17 cellular contexts compared by ENCODE assay signal in the genomic region with DNA sequence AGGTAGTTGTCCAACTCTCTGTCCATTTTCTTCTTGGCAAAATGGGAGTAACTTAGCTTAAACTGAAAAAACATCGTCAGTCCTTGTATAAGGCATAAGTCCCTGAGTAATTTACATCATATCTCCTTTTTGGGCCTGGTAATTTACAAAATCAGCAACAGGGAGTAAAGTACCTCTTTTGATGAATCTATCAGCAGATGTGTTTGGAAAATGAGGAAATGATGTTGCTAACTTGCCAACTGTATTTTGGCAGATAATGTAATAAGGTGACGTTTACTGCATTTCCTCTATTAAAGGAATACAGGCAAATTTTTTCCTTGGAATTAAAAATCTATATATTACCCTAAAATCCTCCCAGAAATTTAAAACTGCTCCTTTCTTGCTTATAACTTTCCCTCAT. TPM values are rescaled to one million over a fixed set of nuclear protein-coding genes. Genes with fewer than 3 reads are reported as not detected.
DNase-seq lines count a peak whose midpoint lies in the region; ATAC-seq and TF ChIP-seq lines count a peak whose summit lies in the region.
"Had no signal": no experiment of that assay in that cellular context is flagged by ENCODE, and none has a peak within 500 bp of the region (broad histone marks: within the 10 kb centered on the region; RNA-seq: fewer than 3 reads in every experiment).

No MANE protein-coding gene starts in this region.

- H3K27ac ChIP-seq in colonic mucosa (no peak overlapping the region), PC-9 (no peak overlapping the region)
- H3K27ac ChIP-seq: prostate gland, suprapubic skin had no signal

- H3K27me3 ChIP-seq in colonic mucosa (no peaks in the 10 kb centered on the region), PC-9 (ENCODE audit: insufficient read depth, low read depth) (peaks cover 3% of the 10 kb centered on the region; the same call in 1 of the 2 replicates)
- H3K27me3 ChIP-seq: heart right ventricle, suprapubic skin had no signal

- no peaks in the 10 kb centered on the region for H3K36me3 ChIP-seq in colonic mucosa
- H3K36me3 ChIP-seq in PC-9 (ENCODE audit: low read depth): no peaks in the 10 kb centered on the region
- H3K36me3 ChIP-seq: heart right ventricle, prostate gland, suprapubic skin had no signal

- peak overlapping the region; percentile 96 for H3K27ac Mint-ChIP-seq in activated naive CD4-positive, alpha-beta T cell treated with anti-CD3 and anti-CD28 coated beads, Interleukin-2, amount 50 U/mL, for 24 hours
- peak overlapping the region; percentile 8 to 29 for H3K27ac Mint-ChIP-seq in stimulated activated naive CD8-positive, alpha-beta T cell treated with anti-CD3 and anti-CD28 coated beads, Interleukin-15, amount 100 ng/mL, for 72 hours

- peak overlapping the region; percentile 42 for H3K4me3 Mint-ChIP-seq in activated naive CD4-positive, alpha-beta T cell treated with anti-CD3 and anti-CD28 coated beads, Interleukin-2, amount 50 U/mL, for 24 hours
- peak overlapping the region; percentile 47 to 61 for H3K4me3 Mint-ChIP-seq in stimulated activated naive CD8-positive, alpha-beta T cell treated with anti-CD3 and anti-CD28 coated beads, Interleukin-15, amount 100 ng/mL, for 72 hours

- CTCF ChIA-PET in PC-9 (lab: Charles Lee): interaction anchor here (0.6 kb wide), 1 partner anchor 424 kb away, joined by 8 read pairs; a partner anchor contains a TSS

- H3K4me1 ChIP-seq in colonic mucosa: no peaks in the 10 kb centered on the region
- H3K4me1 ChIP-seq in PC-9 (replicated peaks; ENCODE audit: insufficient read depth): no peaks in the 10 kb centered on the region
- H3K4me1 ChIP-seq: prostate gland had no signal

- peaks cover 89% of the 10 kb centered on the region for H3K4me1 Mint-ChIP-seq in activated naive CD4-positive, alpha-beta T cell treated with anti-CD3 and anti-CD28 coated beads, Interleukin-2, amount 50 U/mL, for 24 hours
- peaks cover 92% of the 10 kb centered on the region for H3K4me1 Mint-ChIP-seq in stimulated activated naive CD8-positive, alpha-beta T cell treated with anti-CD3 and anti-CD28 coated beads, Interleukin-15, amount 100 ng/mL, for 72 hours

- H3K4me3 ChIP-seq in colonic mucosa (no peak overlapping the region), PC-9 (no peak overlapping the region)
- H3K4me3 ChIP-seq: heart right ventricle, prostate gland, suprapubic skin had no signal

- H3K9me3 Mint-ChIP-seq in activated naive CD4-positive, alpha-beta T cell treated with anti-CD3 and anti-CD28 coated beads, Interleukin-2, amount 50 U/mL, for 24 hours: no peaks in the 10 kb centered on the region
- H3K9me3 Mint-ChIP-seq in stimulated activated naive CD8-positive, alpha-beta T cell treated with anti-CD3 and anti-CD28 coated beads, Interleukin-15, amount 100 ng/mL, for 72 hours: no peaks in the 10 kb centered on the region

- no peaks in the 10 kb centered on the region for H3K9me3 ChIP-seq in colonic mucosa
- no peaks in the 10 kb centered on the region for H3K9me3 ChIP-seq in PC-9 (ENCODE audit: insufficient read depth, low read depth)
- H3K9me3 ChIP-seq: heart right ventricle, prostate gland, suprapubic skin had no signal

- H3K79me2 ChIP-seq in PC-9 (ENCODE audit: low read depth): no peaks in the 10 kb centered on the region

- BruUV-seq in PC-9 (replicated peaks; lab: Mats Ljungman, UMichigan): no TSS peak

- ATAC-seq in stimulated activated naive CD8-positive, alpha-beta T cell treated with anti-CD3 and anti-CD28 coated beads, Interleukin-15, amount 100 ng/mL, for 72 hours: no peak
- no peak for ATAC-seq in GM18909 (IDR thresholded peaks at IDR 0.05; ENCODE audit: poor library complexity, unreplicated experiment)
- ATAC-seq: esophagus mucosa, left colon had no signal

- no peaks in the 10 kb centered on the region for H4K20me1 ChIP-seq in PC-9 (ENCODE audit: insufficient read depth)

- no peak for TF ChIP-seq CTCF in colonic mucosa (IDR thresholded peaks at IDR 0.05)
- no peak for TF ChIP-seq CTCF in PC-9 (conservative IDR thresholded peaks at IDR 0.05)

- no peaks in the 10 kb centered on the region for H3K9me2 ChIP-seq in PC-9 (ENCODE audit: insufficient read depth)

- H3F3A ChIP-seq in PC-9 (ENCODE audit: insufficient read depth, low read depth): no peaks in the 10 kb centered on the region

- peaks cover 2% of the 10 kb centered on the region for H3K36me3 Mint-ChIP-seq in activated naive CD4-positive, alpha-beta T cell treated with anti-CD3 and anti-CD28 coated beads, Interleukin-2, amount 50 U/mL, for 24 hours

- intact Hi-C loops in colonic mucosa (cut with DNase I): no loop called here
- intact Hi-C loops in PC-9 (cut with micrococcal nuclease; ENCODE audit: unreplicated experiment): no loop called here

- no peak overlapping the region for H2AFZ ChIP-seq in PC-9

- H3K9ac ChIP-seq in colonic mucosa (ENCODE audit: low read depth in 2 of 2, low read length in 2 of 2): no peak overlapping the region

- no peak overlapping the region for H3K4me2 ChIP-seq in PC-9

- DNase-seq in activated naive CD4-positive, alpha-beta T cell treated with Interleukin-2 at 50 U/mL for 16 hours: no peak
- peak; percentile 41 for DNase-seq in NOMO-1 treated with dmso at 0.1 percent for 144 hours (lab: John Stamatoyannopoulos, UW; ENCODE audit: unreplicated experiment)
- peak; percentile 17 for DNase-seq in dermis blood vessel endothelial cell
- no peak for DNase-seq in stimulated activated naive CD8-positive, alpha-beta T cell treated with anti-CD3 and anti-CD28 coated beads, Interleukin-15, amount 100 ng/mL, for 72 hours
- DNase-seq in colonic mucosa: no peak
- no peak for DNase-seq in PC-9
- DNase-seq: DND-41, heart right ventricle, left colon, NCI-H2107, NCI-H82, Right ventricle myocardium superior had no signal

- H3K27me3 Mint-ChIP-seq in activated naive CD4-positive, alpha-beta T cell treated with anti-CD3 and anti-CD28 coated beads, Interleukin-2, amount 50 U/mL, for 24 hours: no peaks in the 10 kb centered on the region
- H3K27me3 Mint-ChIP-seq in stimulated activated naive CD8-positive, alpha-beta T cell treated with anti-CD3 and anti-CD28 coated beads, Interleukin-15, amount 100 ng/mL, for 72 hours: no peaks in the 10 kb centered on the region

- POLR2A ChIA-PET in PC-9 (lab: Charles Lee; ENCODE audit: unreplicated experiment): no interaction called here

RNA-seq across cellular contexts. Expression of a gene that starts 29.2 kb away (rescaled TPM):
- total RNA-seq in dermis blood vessel endothelial cell: 5.6 and 7.6 TPM in 2 replicates
- total RNA-seq in colonic mucosa: 1 to 10 TPM; 7.0 to 7.9 TPM
- 1.7 and 3.4 TPM in 2 replicates for total RNA-seq in PC-9 (2021)

Comparison
In these comparisons a context has a peak if more than half of its experiments do, and no peak if none do; other contexts are left out.
1. DNase-seq: peak in NOMO-1 treated with dmso at 0.1 percent for 144 hours (single experiment) and dermis blood vessel endothelial cell (single experiment); none in activated naive CD4-positive, alpha-beta T cell treated with Interleukin-2 at 50 U/mL for 16 hours (single experiment), stimulated activated naive CD8-positive, alpha-beta T cell treated with anti-CD3 and anti-CD28 coated beads, Interleukin-15, amount 100 ng/mL, for 72 hours (0 of 2), colonic mucosa (single experiment) and PC-9 (0 of 2).